ENCODE assay signal across 9 cellular contexts in the genomic region with DNA sequence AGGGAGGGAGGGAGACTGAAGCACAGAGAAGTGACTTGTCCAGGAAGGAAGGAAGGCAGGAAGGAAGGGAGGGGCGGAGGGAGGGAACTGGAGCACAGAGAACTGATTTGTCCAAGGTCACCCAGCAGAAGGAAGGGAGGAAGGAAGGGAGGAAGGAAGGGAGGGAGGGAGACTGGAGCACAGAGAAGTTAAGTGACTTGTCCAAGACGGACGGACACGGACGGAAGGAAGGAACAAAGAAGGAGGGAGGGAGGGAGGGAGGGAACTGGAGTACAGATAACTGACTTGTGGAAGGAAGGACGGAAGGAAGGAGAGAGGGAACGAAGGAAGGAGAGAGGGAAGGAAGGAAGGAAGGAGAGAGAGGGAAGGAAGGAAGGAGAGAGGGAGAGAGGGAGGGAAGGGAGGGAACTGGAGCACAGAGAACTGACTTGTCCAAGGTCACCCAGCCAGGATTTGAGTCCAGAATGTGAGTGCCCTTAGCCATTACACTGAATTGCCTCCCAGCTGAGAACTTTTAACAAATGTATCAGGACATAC. TPM values are rescaled to one million over a fixed set of nuclear protein-coding genes. Genes with fewer than 3 reads are reported as not detected.
DNase-seq lines count a peak whose midpoint lies in the region; TF ChIP-seq lines count a peak whose summit lies in the region.
"Had no signal": no experiment of that assay in that cellular context is flagged by ENCODE, and none has a peak within 500 bp of the region (broad histone marks: within the 10 kb centered on the region; RNA-seq: fewer than 3 reads in every experiment).

No MANE protein-coding gene starts in this region.

- 75% methylated on average over 7 of the region's 7 CpGs for WGBS in SK-N-SH (ENCODE audit: low lambda C conversion rate)

- peaks cover 16% of the 10 kb centered on the region for H3K4me1 Mint-ChIP-seq in nephron

- peaks cover 6% of the 10 kb centered on the region for H3F3A ChIP-seq in SK-N-SH (replicated peaks; ENCODE audit: insufficient read depth)

- POLR2A ChIA-PET in SK-N-SH (lab: Yijun Ruan, JAX), result no interaction called here

- H3K27me3 Mint-ChIP-seq in nephron (ENCODE audit: low read depth), result peaks cover 56% of the 10 kb centered on the region

- H3K27ac ChIP-seq in KMS-11 (no peak overlapping the region), brain microvascular endothelial cell (no peak overlapping the region), SK-N-SH (ENCODE audit: low read depth in 2 of 2, low read length in 1 of 2) (no peak overlapping the region)
- no peak overlapping the region for H3K27ac ChIP-seq in effector memory CD4-positive, alpha-beta T cell (ENCODE audit: insufficient read depth, low read length, poor library complexity, severe bottlenecking)
- H3K27ac ChIP-seq: neutrophil had no signal

- H4K20me1 ChIP-seq in KMS-11 (ENCODE audit: insufficient read depth) (no peaks in the 10 kb centered on the region), SK-N-SH (ENCODE audit: insufficient read depth) (0 out of 2 replicates have a peak, but pooled peaks cover 3% of the 10 kb centered on the region)

- H2AFZ ChIP-seq in KMS-11 (ENCODE audit: low read depth) (no peak overlapping the region), SK-N-SH (ENCODE audit: low read depth) (no peak overlapping the region)

- H3K27me3 ChIP-seq in KMS-11 (ENCODE audit: insufficient read depth, low read depth), result no peaks in the 10 kb centered on the region
- H3K27me3 ChIP-seq in brain microvascular endothelial cell (replicated peaks), result no peaks in the 10 kb centered on the region
- no peaks in the 10 kb centered on the region for H3K27me3 ChIP-seq in effector memory CD4-positive, alpha-beta T cell (replicated peaks; ENCODE audit: control insufficient read depth, insufficient read depth, low read length, poor library complexity, severe bottlenecking)
- H3K27me3 ChIP-seq in SK-N-SH (ENCODE audit: insufficient read depth), result no peaks in the 10 kb centered on the region; the same call in 1 of the 2 replicates

- no peak overlapping the region for H3K27ac Mint-ChIP-seq in nephron

- peak overlapping the region; percentile 36 to 57 (median 48) for H3K4me3 Mint-ChIP-seq in nephron

- CTCF ChIA-PET in SK-N-SH (lab: Yijun Ruan, JAX), result no interaction called here

- no peak for TF ChIP-seq EP300 in SK-N-SH (IDR thresholded peaks at IDR 0.05; ENCODE audit: borderline replicate concordance in 1 of 2, low read depth in 1 of 2, low read length in 1 of 2)

- TF ChIP-seq RAD21 in SK-N-SH (IDR thresholded peaks at IDR 0.05; ENCODE audit: low read length), result no peak

- H3K79me2 ChIP-seq in KMS-11 (ENCODE audit: insufficient read depth, low read depth), result peaks cover 52% of the 10 kb centered on the region; the same call in 1 of the 2 replicates
- H3K79me2 ChIP-seq in SK-N-SH (ENCODE audit: insufficient read depth), result peaks cover 11% of the 10 kb centered on the region; the same call in 1 of the 2 replicates

- H3K9me3 ChIP-seq in effector memory CD4-positive, alpha-beta T cell (ENCODE audit: control insufficient read depth, low read length), result no peaks in the 10 kb centered on the region
- H3K9me3 ChIP-seq in SK-N-SH, result no peaks in the 10 kb centered on the region
- H3K9me3 ChIP-seq: neutrophil had no signal

- in situ Hi-C loops in brain microvascular endothelial cell (cut with HindIII; ENCODE audit: low pct_ligation_motif_present, low sequenced_read_pairs), result no loop called here

- no peak overlapping the region for H3K4me3 ChIP-seq in KMS-11 (IDR thresholded peaks at IDR 0.05; ENCODE audit: insufficient read depth, low read depth, low read length)
- peak overlapping the region; percentile 88 for H3K4me3 ChIP-seq in brain microvascular endothelial cell (ENCODE audit: low read depth, low read length)
- no peak overlapping the region for H3K4me3 ChIP-seq in effector memory CD4-positive, alpha-beta T cell (ENCODE audit: insufficient read depth, low read depth, low read length, poor library complexity, severe bottlenecking)
- peak overlapping the region in 1 of 2 experiments; percentile 72; a peak in 1 of 4 replicates for H3K4me3 ChIP-seq in SK-N-SH (ENCODE audit: low read depth in 2 of 2, low read length in 1 of 2)

- peaks cover 16% of the 10 kb centered on the region for H3K4me1 ChIP-seq in KMS-11 (ENCODE audit: low read depth, poor library complexity, severe bottlenecking)
- H3K4me1 ChIP-seq in effector memory CD4-positive, alpha-beta T cell (ENCODE audit: control insufficient read depth, insufficient read depth, low read length, poor library complexity, severe bottlenecking), result peaks cover 5% of the 10 kb centered on the region
- peaks cover 4 to 5% of the 10 kb centered on the region in 2 experiments; a peak in 2 of 4 replicates for H3K4me1 ChIP-seq in SK-N-SH (ENCODE audit: control insufficient read depth in 1 of 2, insufficient read depth in 2 of 2, low read depth in 1 of 2, low read length in 1 of 2)

- DNase-seq in ELR (ENCODE audit: low read depth) (peak; percentile 41), brain microvascular endothelial cell (no peak), SK-N-SH (no peak), DMS153 treated with DMSO at 0.1 percent for 48 hours (lab: John Stamatoyannopoulos, UW; ENCODE audit: unreplicated experiment) (no peak)
- no peak for DNase-seq in effector memory CD4-positive, alpha-beta T cell
- no peak for DNase-seq in stimulated activated CD4-positive, alpha-beta T cell treated with anti-CD3 and anti-CD28 coated beads, Interleukin-4, amount 100 ng/mL, for 1 hour

- H3K36me3 Mint-ChIP-seq in nephron (ENCODE audit: low read depth), result no peaks in the 10 kb centered on the region

- TF ChIP-seq CTCF in KMS-11 (conservative IDR thresholded peaks at IDR 0.05; ENCODE audit: low read depth, low read length) (no peak), brain microvascular endothelial cell (IDR thresholded peaks at IDR 0.05; ENCODE audit: low read depth, low read length, missing control alignments) (no peak), nephron (IDR thresholded peaks at IDR 0.05; ENCODE audit: unreplicated experiment in 3 of 3) (no peak), SK-N-SH (IDR thresholded peaks at IDR 0.05) (no peak)

- no peaks in the 10 kb centered on the region for H3K9me2 ChIP-seq in SK-N-SH

- H3K36me3 ChIP-seq in KMS-11 (ENCODE audit: insufficient read depth), result no peaks in the 10 kb centered on the region
- no peaks in the 10 kb centered on the region for H3K36me3 ChIP-seq in brain microvascular endothelial cell (replicated peaks)
- H3K36me3 ChIP-seq in effector memory CD4-positive, alpha-beta T cell (ENCODE audit: control insufficient read depth, insufficient read depth, low read length), result no peaks in the 10 kb centered on the region
- no peaks in the 10 kb centered on the region for H3K36me3 ChIP-seq in SK-N-SH (replicated peaks in 1 of 2; ENCODE audit: control insufficient read depth in 1 of 2, insufficient read depth in 2 of 2, low read length in 1 of 2)
- H3K36me3 ChIP-seq: neutrophil had no signal

- no peak overlapping the region for H3K9ac ChIP-seq in KMS-11
- no peak overlapping the region for H3K9ac ChIP-seq in SK-N-SH

- no peaks in the 10 kb centered on the region for H3K9me3 Mint-ChIP-seq in nephron

- peak overlapping the region; percentile 69 for H3K4me2 ChIP-seq in KMS-11
- H3K4me2 ChIP-seq in SK-N-SH, result no peak overlapping the region

TF ChIP-seq in SK-N-SH, 30 proteins besides CTCF, POLR2A, EP300 and RAD21 (continues in another document):
- TF ChIP-seq GATA2 (CRISPR knock-in tag; IDR thresholded peaks at IDR 0.05), result no peak
- TF ChIP-seq, protein P1, sequence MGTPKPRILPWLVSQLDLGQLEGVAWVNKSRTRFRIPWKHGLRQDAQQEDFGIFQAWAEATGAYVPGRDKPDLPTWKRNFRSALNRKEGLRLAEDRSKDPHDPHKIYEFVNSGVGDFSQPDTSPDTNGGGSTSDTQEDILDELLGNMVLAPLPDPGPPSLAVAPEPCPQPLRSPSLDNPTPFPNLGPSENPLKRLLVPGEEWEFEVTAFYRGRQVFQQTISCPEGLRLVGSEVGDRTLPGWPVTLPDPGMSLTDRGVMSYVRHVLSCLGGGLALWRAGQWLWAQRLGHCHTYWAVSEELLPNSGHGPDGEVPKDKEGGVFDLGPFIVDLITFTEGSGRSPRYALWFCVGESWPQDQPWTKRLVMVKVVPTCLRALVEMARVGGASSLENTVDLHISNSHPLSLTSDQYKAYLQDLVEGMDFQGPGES (IDR thresholded peaks at IDR 0.05; ENCODE audit: low read depth, low read length), result no peak
- TF ChIP-seq, protein P2, sequence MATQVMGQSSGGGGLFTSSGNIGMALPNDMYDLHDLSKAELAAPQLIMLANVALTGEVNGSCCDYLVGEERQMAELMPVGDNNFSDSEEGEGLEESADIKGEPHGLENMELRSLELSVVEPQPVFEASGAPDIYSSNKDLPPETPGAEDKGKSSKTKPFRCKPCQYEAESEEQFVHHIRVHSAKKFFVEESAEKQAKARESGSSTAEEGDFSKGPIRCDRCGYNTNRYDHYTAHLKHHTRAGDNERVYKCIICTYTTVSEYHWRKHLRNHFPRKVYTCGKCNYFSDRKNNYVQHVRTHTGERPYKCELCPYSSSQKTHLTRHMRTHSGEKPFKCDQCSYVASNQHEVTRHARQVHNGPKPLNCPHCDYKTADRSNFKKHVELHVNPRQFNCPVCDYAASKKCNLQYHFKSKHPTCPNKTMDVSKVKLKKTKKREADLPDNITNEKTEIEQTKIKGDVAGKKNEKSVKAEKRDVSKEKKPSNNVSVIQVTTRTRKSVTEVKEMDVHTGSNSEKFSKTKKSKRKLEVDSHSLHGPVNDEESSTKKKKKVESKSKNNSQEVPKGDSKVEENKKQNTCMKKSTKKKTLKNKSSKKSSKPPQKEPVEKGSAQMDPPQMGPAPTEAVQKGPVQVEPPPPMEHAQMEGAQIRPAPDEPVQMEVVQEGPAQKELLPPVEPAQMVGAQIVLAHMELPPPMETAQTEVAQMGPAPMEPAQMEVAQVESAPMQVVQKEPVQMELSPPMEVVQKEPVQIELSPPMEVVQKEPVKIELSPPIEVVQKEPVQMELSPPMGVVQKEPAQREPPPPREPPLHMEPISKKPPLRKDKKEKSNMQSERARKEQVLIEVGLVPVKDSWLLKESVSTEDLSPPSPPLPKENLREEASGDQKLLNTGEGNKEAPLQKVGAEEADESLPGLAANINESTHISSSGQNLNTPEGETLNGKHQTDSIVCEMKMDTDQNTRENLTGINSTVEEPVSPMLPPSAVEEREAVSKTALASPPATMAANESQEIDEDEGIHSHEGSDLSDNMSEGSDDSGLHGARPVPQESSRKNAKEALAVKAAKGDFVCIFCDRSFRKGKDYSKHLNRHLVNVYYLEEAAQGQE (IDR thresholded peaks at IDR 0.05; ENCODE audit: low read depth, low read length), result no peak
- TF ChIP-seq TCF12 (IDR thresholded peaks at IDR 0.05), result no peak

RNA-seq across cellular contexts. Expression of a gene that starts 1.5 kb away (rescaled TPM):
- 12.4 and 14.3 TPM in 2 replicates for polyA plus RNA-seq in SK-N-SH (2012; rRNA removed)
- 13.7 and 14.5 TPM in 2 replicates for polyA plus RNA-seq in SK-N-SH (2012; cell fraction: cytosol; rRNA removed)
- polyA plus RNA-seq in SK-N-SH (2012; cell fraction: nucleus; rRNA removed), result 3.9 and 7.0 TPM in 2 replicates
